ENCODE assay signal across 30 cellular contexts in genomic region chr6:108263371-108263770, GRCh38.
"Had no signal": no experiment of that assay in that cellular context is flagged by ENCODE, and none has a peak within 500 bp of the region (broad histone marks: within the 10 kb centered on the region; RNA-seq: fewer than 3 reads in every experiment).

No MANE protein-coding gene starts in this region.

- H3K27me3 ChIP-seq: MG63, SJSA1 had no signal

- H3K9me3 ChIP-seq: MG63, SJSA1, SK-N-SH had no signal

- DNase-seq: Kasumi-1, MG63, NCI-H1048, NCI-H1092 treated with DMSO at 0.1 percent for 48 hours, NCI-H1105 treated with DMSO at 0.1 percent for 48 hours, NCI-H1436, NCI-H146, NCI-H1694, NCI-H187, NCI-H1930, NCI-H2029 treated with DMSO at 0.1 percent for 48 hours, NCI-H2081 treated with DMSO at 0.1 percent for 48 hours, NCI-H2107, NCI-H2171, NCI-H226, NCI-H446 treated with DMSO at 0.1 percent for 48 hours, NCI-H510A, NCI-H524, NCI-H526, NCI-H774, PC-9, SHP77, SIG-M5, SK-N-SH, SW 1271, T-helper 1 cell had no signal

- H3K27ac ChIP-seq: PC-9, RWPE1, SJSA1 had no signal

- ATAC-seq: Panc1, Right ventricle myocardium inferior had no signal
